ENCODE assay signal across 8 cellular contexts in genomic region chr4:159563257-159563656, GRCh38.
"Had no signal": no experiment of that assay in that cellular context is flagged by ENCODE, and none has a peak within 500 bp of the region (broad histone marks: within the 10 kb centered on the region; RNA-seq: fewer than 3 reads in every experiment).

No MANE protein-coding gene starts in this region.

- ATAC-seq: GM23338, HepG2 had no signal

- H3K27ac Mint-ChIP-seq: GM23338, H9, IgD-negative memory B cell had no signal

- H3K36me3 Mint-ChIP-seq: IgD-negative memory B cell had no signal

- H3K27ac ChIP-seq: HL-60 had no signal

- H3K4me3 Mint-ChIP-seq: GM23338, H9, IgD-negative memory B cell had no signal

- FAIRE-seq: H1, H54, HepG2 had no signal

- DNase-seq: H9, HCEC 1CT had no signal

- H3K4me3 ChIP-seq: GM23338 had no signal

- H3K4me1 Mint-ChIP-seq: IgD-negative memory B cell had no signal

- H3K27me3 Mint-ChIP-seq: IgD-negative memory B cell had no signal
